In genomic region chr3:11655188-11655928, GRCh38 we compare ENCODE assay signal across 9 cellular contexts. TPM values are rescaled to one million over a fixed set of nuclear protein-coding genes. Genes with fewer than 3 reads are reported as not detected.
DNase-seq lines count a peak whose midpoint lies in the region; ATAC-seq and TF ChIP-seq lines count a peak whose summit lies in the region.
"Had no signal": no experiment of that assay in that cellular context is flagged by ENCODE, and none has a peak within 500 bp of the region (broad histone marks: within the 10 kb centered on the region; RNA-seq: fewer than 3 reads in every experiment).

No MANE protein-coding gene starts in this region.

- H3K4me2 ChIP-seq in OCI-LY1 (ENCODE audit: low read length) = peak overlapping the region; percentile 31; the same call in 1 of the 2 replicates

- H3K4me1 ChIP-seq in heart right ventricle (peaks cover 0 to 30% (median 13%) of the 10 kb centered on the region in 9 donors), right atrium auricular region (peaks cover 0 to 17% of the 10 kb centered on the region in 2 donors), OCI-LY1 (ENCODE audit: insufficient read depth, low read length, severe bottlenecking) (peaks cover 30% of the 10 kb centered on the region), thymus (ENCODE audit: control insufficient read depth, insufficient read depth, low read length) (peaks cover 10% of the 10 kb centered on the region)

- no peaks in the 10 kb centered on the region for H3F3A ChIP-seq in OCI-LY1 (ENCODE audit: insufficient read depth, low read length)

- H3K27ac ChIP-seq in heart right ventricle (no peak overlapping the region), right atrium auricular region (no peak overlapping the region), OCI-LY1 (ENCODE audit: low read depth, low read length, poor library complexity, severe bottlenecking) (peak overlapping the region; percentile 69), thymus (ENCODE audit: low read depth) (peak overlapping the region; percentile 6)
- H3K27ac ChIP-seq: sigmoid colon had no signal

- H3K27me3 ChIP-seq in heart right ventricle (no peaks in the 10 kb centered on the region), right atrium auricular region (no peaks in the 10 kb centered on the region), OCI-LY1 (ENCODE audit: insufficient read depth, low read length) (no peaks in the 10 kb centered on the region), thymus (ENCODE audit: control insufficient read depth, insufficient read depth) (no peaks in the 10 kb centered on the region)
- H3K27me3 ChIP-seq: sigmoid colon had no signal

- no peaks in the 10 kb centered on the region for H3K9me3 ChIP-seq in heart right ventricle
- H3K9me3 ChIP-seq in right atrium auricular region = no peaks in the 10 kb centered on the region
- no peaks in the 10 kb centered on the region for H3K9me3 ChIP-seq in OCI-LY1 (ENCODE audit: low read length)
- no peaks in the 10 kb centered on the region for H3K9me3 ChIP-seq in thymus (ENCODE audit: control insufficient read depth)
- H3K9me3 ChIP-seq: sigmoid colon had no signal

- DNase-seq in heart right ventricle = no peak
- DNase-seq in right atrium auricular region (ENCODE audit: low spot score) = no peak
- DNase-seq in erythroblast (lab: John Stamatoyannopoulos, UW) = peak; percentile 3 to 4
- DNase-seq: sigmoid colon had no signal

- no peak for TF ChIP-seq POLR2A in erythroblast (IDR thresholded peaks at IDR 0.05; ENCODE audit: low read length)

- WGBS in heart right ventricle, 2 donors = 78 to 79% methylated on average over 13 of the region's 13 CpGs
- 8% methylated on average over 13 of the region's 13 CpGs for WGBS in thymus

- H3K36me3 ChIP-seq in heart right ventricle (no peaks in the 10 kb centered on the region), right atrium auricular region (no peaks in the 10 kb centered on the region), OCI-LY1 (ENCODE audit: insufficient read depth, low read length) (no peaks in the 10 kb centered on the region), thymus (ENCODE audit: control insufficient read depth, insufficient read depth) (no peaks in the 10 kb centered on the region)
- H3K36me3 ChIP-seq: sigmoid colon had no signal

- H4K20me1 ChIP-seq in OCI-LY1 (ENCODE audit: insufficient read depth, low read length) = no peaks in the 10 kb centered on the region

- no peaks in the 10 kb centered on the region for H3K9me2 ChIP-seq in OCI-LY1 (ENCODE audit: low read depth, low read length)

- intact Hi-C loops in heart right ventricle (cut with DNase I) = loop anchor here in 8 of 10 donors (5.0 to 10.0 kb wide), 5 partner anchors 62 to 421 kb away; no protein-coding TSS in a partner anchor

- H3K4me3 ChIP-seq in heart right ventricle (no peak overlapping the region), right atrium auricular region (no peak overlapping the region), OCI-LY1 (ENCODE audit: low read depth, low read length, poor library complexity, severe bottlenecking) (no peak overlapping the region), thymus (ENCODE audit: low read length) (no peak overlapping the region)
- H3K4me3 ChIP-seq: sigmoid colon had no signal

- peak in 5 of 9 donors; percentile 16 to 45 (median 21) for TF ChIP-seq CTCF in heart right ventricle (IDR thresholded peaks at IDR 0.05)
- TF ChIP-seq CTCF in right atrium auricular region (IDR thresholded peaks at IDR 0.05) = peak in 1 of 2 donors; percentile 23
- TF ChIP-seq CTCF in OCI-LY1 (IDR thresholded peaks at IDR 0.05; ENCODE audit: low read length) = peak; percentile 66

- ATAC-seq in heart right ventricle = no peak
- no peak for ATAC-seq in GM19467 (IDR thresholded peaks at IDR 0.05; ENCODE audit: unreplicated experiment)
- no peak for ATAC-seq in GM21515 (IDR thresholded peaks at IDR 0.05; ENCODE audit: unreplicated experiment)
- no peak for ATAC-seq in HG03097 (IDR thresholded peaks at IDR 0.05; ENCODE audit: low FRiP score, unreplicated experiment)

- H3K79me2 ChIP-seq in OCI-LY1 (ENCODE audit: insufficient read depth, low read length) = no peaks in the 10 kb centered on the region

- H3K9ac ChIP-seq in OCI-LY1 (ENCODE audit: low read length) = no peak overlapping the region

- H2AFZ ChIP-seq in OCI-LY1 (ENCODE audit: low read length) = no peak overlapping the region

RNA-seq across cellular contexts. Expression of gene VGLL4, which starts 11.6 kb away (rescaled TPM):
- total RNA-seq in heart right ventricle (10 to 100 TPM; 20.8 to 46.1 (median 30.3) TPM), right atrium auricular region (10 to 100 TPM; 30.2 to 64.6 TPM)
- polyA plus RNA-seq in heart right ventricle (10 to 100 TPM; 14.5 to 28.2 TPM), thymus (47.0 TPM)

Comparison
In these comparisons a context has a peak if more than half of its experiments do, and no peak if none do; other contexts are left out.
1. DNase-seq: peak in erythroblast (2 of 2); none in heart right ventricle (0 of 2) and right atrium auricular region (single experiment).
2. H3K27ac ChIP-seq: peak in OCI-LY1 (single experiment) and thymus (single experiment); none in heart right ventricle (0 of 10) and right atrium auricular region (0 of 2).